8 cellular contexts compared by ENCODE assay signal in the genomic region with DNA sequence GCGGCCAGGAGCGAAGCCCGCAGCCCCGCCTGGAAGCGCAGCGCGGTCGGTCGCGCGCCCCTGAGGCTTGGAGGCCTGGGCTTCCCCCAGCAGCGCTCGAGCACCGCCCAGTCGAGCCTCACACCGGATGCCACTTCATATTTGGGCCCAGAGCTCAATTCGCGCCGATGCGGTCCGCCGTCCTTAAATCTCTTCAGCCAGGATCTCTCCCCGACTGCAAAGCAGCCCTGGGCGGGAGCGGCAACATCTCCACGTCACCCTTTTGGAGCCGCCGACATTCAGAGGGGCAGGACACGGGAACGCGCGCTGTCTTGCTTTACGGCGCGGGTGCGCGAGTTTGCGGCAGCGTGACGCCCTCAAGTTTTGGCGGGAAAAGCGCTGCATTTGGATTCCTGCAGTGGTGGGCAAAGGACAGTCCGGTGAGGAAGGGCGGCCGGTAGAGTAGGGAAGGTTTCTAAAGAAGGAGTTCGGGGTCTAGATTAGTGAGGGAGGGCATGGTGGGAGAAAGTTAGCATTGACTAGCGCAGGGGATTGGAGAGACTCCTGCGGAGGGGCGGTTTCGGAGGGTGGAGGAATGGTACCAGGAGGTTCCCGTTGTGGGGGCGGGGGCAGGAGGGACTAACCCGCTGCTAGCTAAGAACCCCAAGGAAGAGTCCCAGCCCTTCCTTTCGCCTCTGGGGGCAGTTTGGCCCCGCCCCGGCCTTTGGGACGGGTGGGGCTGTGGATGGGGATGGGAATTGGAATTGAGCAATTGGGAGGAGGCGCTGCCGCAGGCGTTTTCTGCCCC. TPM values are rescaled to one million over a fixed set of nuclear protein-coding genes. Genes with fewer than 3 reads are reported as not detected.
A peak's percentile ranks its signal among the peaks of the same experiment; 100 is the strongest.
DNase-seq lines count a peak whose midpoint lies in the region; ATAC-seq lines count a peak whose summit lies in the region.

No MANE protein-coding gene starts in this region.

- H3K36me3 Mint-ChIP-seq in activated CD4-positive, alpha-beta T cell treated with anti-CD3 and anti-CD28 coated beads for 36 hours (ENCODE audit: low read depth): peaks cover 54% of the 10 kb centered on the region

- H3K27ac Mint-ChIP-seq in activated CD4-positive, alpha-beta T cell treated with anti-CD3 and anti-CD28 coated beads for 36 hours: peak overlapping the region; percentile 98

- peak overlapping the region; percentile 96 for H3K27ac ChIP-seq in cingulate gyrus (ENCODE audit: low read depth, low read length)
- peak overlapping the region; percentile 97 for H3K27ac ChIP-seq in layer of hippocampus (ENCODE audit: low read depth, low read length)

- no peaks in the 10 kb centered on the region for H3K9me3 Mint-ChIP-seq in activated CD4-positive, alpha-beta T cell treated with anti-CD3 and anti-CD28 coated beads for 36 hours (ENCODE audit: low read depth)

- ATAC-seq in GM19035 (IDR thresholded peaks at IDR 0.05; ENCODE audit: unreplicated experiment): peak; percentile 85
- ATAC-seq in HG03354 (IDR thresholded peaks at IDR 0.05; ENCODE audit: poor library complexity, severe bottlenecking, unreplicated experiment): peak; percentile 85
- peak; percentile 88 for ATAC-seq in activated CD4-positive, alpha-beta T cell treated with anti-CD3 and anti-CD28 coated beads for 36 hours

- no peaks in the 10 kb centered on the region for H3K27me3 Mint-ChIP-seq in activated CD4-positive, alpha-beta T cell treated with anti-CD3 and anti-CD28 coated beads for 36 hours

- H3K27me3 ChIP-seq in layer of hippocampus (ENCODE audit: control insufficient read depth, insufficient read depth, low read length): no peaks in the 10 kb centered on the region

- intact Hi-C loops in activated CD4-positive, alpha-beta T cell treated with anti-CD3 and anti-CD28 coated beads for 36 hours (cut with DNase I, micrococcal nuclease): loop anchor here (1.0 to 10.0 kb wide), 12 partner anchors 33 to 953 kb away; a partner anchor contains a TSS

- peak overlapping the region; percentile 88 for H3K4me3 Mint-ChIP-seq in activated CD4-positive, alpha-beta T cell treated with anti-CD3 and anti-CD28 coated beads for 36 hours

- POLR2A ChIA-PET in activated CD4-positive, alpha-beta T cell treated with anti-CD3 and anti-CD28 coated beads for 36 hours (lab: Charles Lee): interaction anchor here (0.7 to 3.4 kb wide), 7 partner anchors 8 to 729 kb away, joined by 3 to 18 read pairs (median 5); a partner anchor contains a TSS

- CTCF ChIA-PET in activated CD4-positive, alpha-beta T cell treated with anti-CD3 and anti-CD28 coated beads for 36 hours (lab: Charles Lee): interaction anchor here (0.6 to 2.6 kb wide), 9 partner anchors 8 to 277 kb away, joined by 3 to 11 read pairs (median 3); a partner anchor contains a TSS

- DNase-seq in AML-193 (lab: John Stamatoyannopoulos, UW): peak; percentile 74 to 77
- peak; percentile 93 to 95 for DNase-seq in NCI-H446 (lab: John Stamatoyannopoulos, UW)
- DNase-seq in activated CD4-positive, alpha-beta T cell treated with anti-CD3 and anti-CD28 coated beads for 36 hours: peak; percentile 92
- peak; percentile 67 to 84 (median 80) for DNase-seq in stimulated activated CD4-positive, alpha-beta T cell treated with anti-CD3 and anti-CD28 coated beads, Interleukin-1b, Interleukin-23, amount 100 ng/mL, for 24 hours (ENCODE audit: low read depth in 4 of 4, low spot score in 1 of 4)

- H3K4me1 Mint-ChIP-seq in activated CD4-positive, alpha-beta T cell treated with anti-CD3 and anti-CD28 coated beads for 36 hours: peaks cover 17% of the 10 kb centered on the region

RNA-seq across cellular contexts. Expression of a gene that starts 0.8 kb away (rescaled TPM):
- 100 to 1,000 TPM; 132 to 160 TPM for total RNA-seq in activated CD4-positive, alpha-beta T cell treated with anti-CD3 and anti-CD28 coated beads for 36 hours

RNA-seq across cellular contexts. Expression of a gene that starts 33.1 kb away (rescaled TPM):
- total RNA-seq in activated CD4-positive, alpha-beta T cell treated with anti-CD3 and anti-CD28 coated beads for 36 hours: 100 to 1,000 TPM; 127 to 128 TPM

RNA-seq across cellular contexts. Expression of a gene that starts 54.9 kb away (rescaled TPM):
- total RNA-seq in activated CD4-positive, alpha-beta T cell treated with anti-CD3 and anti-CD28 coated beads for 36 hours: not detected

RNA-seq across cellular contexts. Expression of a gene that starts 56.5 kb away (rescaled TPM):
- 10 to 100 TPM; 36.3 to 36.6 TPM for total RNA-seq in activated CD4-positive, alpha-beta T cell treated with anti-CD3 and anti-CD28 coated beads for 36 hours

Comparison
In these comparisons a context has a peak if more than half of its experiments do, and no peak if none do; other contexts are left out.
1. Peak in every context shown above with its lines: DNase-seq, ATAC-seq and H3K27ac ChIP-seq.